In genomic region chr20:36209921-36210320, GRCh38 we compare ENCODE assay signal across 16 cellular contexts. TPM values are rescaled to one million over a fixed set of nuclear protein-coding genes. Genes with fewer than 3 reads are reported as not detected.
DNase-seq lines count a peak whose midpoint lies in the region; ATAC-seq and TF ChIP-seq lines count a peak whose summit lies in the region.
"Had no signal": no experiment of that assay in that cellular context is flagged by ENCODE, and none has a peak within 500 bp of the region (broad histone marks: within the 10 kb centered on the region; RNA-seq: fewer than 3 reads in every experiment).

No MANE protein-coding gene starts in this region.

- CTCF ChIA-PET in HEK293T (lab: Yijun Ruan, JAX), result no interaction called here

- H3K4me3 Mint-ChIP-seq in nephron (no peak overlapping the region), type B pancreatic cell (no peak overlapping the region)
- H3K4me3 Mint-ChIP-seq: CD4-positive, alpha-beta memory T cell; H9; HFFc6 had no signal

- H3K4me1 Mint-ChIP-seq in nephron, result peaks cover 15% of the 10 kb centered on the region
- peaks cover 10% of the 10 kb centered on the region for H3K4me1 Mint-ChIP-seq in type B pancreatic cell (ENCODE audit: unreplicated experiment)
- H3K4me1 Mint-ChIP-seq: CD4-positive, alpha-beta memory T cell had no signal

- no peak overlapping the region for H3K4me3 ChIP-seq in RWPE2 (ENCODE audit: severe bottlenecking)
- H3K4me3 ChIP-seq: GM23248 had no signal

- no peaks in the 10 kb centered on the region for H3K36me3 ChIP-seq in RWPE2 (ENCODE audit: low read depth)

- H3K4me1 ChIP-seq in RWPE2 (ENCODE audit: insufficient read depth, poor library complexity, severe bottlenecking), result no peaks in the 10 kb centered on the region

- H3K9me3 ChIP-seq in RWPE2 (ENCODE audit: severe bottlenecking), result no peaks in the 10 kb centered on the region

- no peak overlapping the region for H3K27ac ChIP-seq in RWPE2 (ENCODE audit: poor library complexity, severe bottlenecking)
- H3K27ac ChIP-seq: GM23248 had no signal

- H3K27ac Mint-ChIP-seq in nephron (peak overlapping the region; percentile 12 to 77 (median 67)), type B pancreatic cell (peak overlapping the region; percentile 24)
- H3K27ac Mint-ChIP-seq: CD4-positive, alpha-beta memory T cell; H9; HFFc6 had no signal

- peaks cover 3% of the 10 kb centered on the region for H3K27me3 Mint-ChIP-seq in nephron (ENCODE audit: low read depth)
- no peaks in the 10 kb centered on the region for H3K27me3 Mint-ChIP-seq in type B pancreatic cell

- no peak for ATAC-seq in RWPE2 (ENCODE audit: low read depth)
- ATAC-seq in HG03469 (IDR thresholded peaks at IDR 0.05; ENCODE audit: unreplicated experiment), result no peak
- ATAC-seq: HCT116 had no signal

- no peaks in the 10 kb centered on the region for H3K27me3 ChIP-seq in RWPE2 (ENCODE audit: insufficient read depth, poor library complexity, severe bottlenecking)

- POLR2A ChIA-PET in HEK293T (lab: Yijun Ruan, JAX), result no interaction called here

- H3K36me3 Mint-ChIP-seq in nephron (ENCODE audit: low read depth), result peaks cover 34% of the 10 kb centered on the region
- H3K36me3 Mint-ChIP-seq in type B pancreatic cell, result peaks cover 3% of the 10 kb centered on the region
- H3K36me3 Mint-ChIP-seq: CD4-positive, alpha-beta memory T cell had no signal

- no peak for TF ChIP-seq CTCF in RWPE2 (IDR thresholded peaks at IDR 0.05; ENCODE audit: poor library complexity, severe bottlenecking)
- TF ChIP-seq CTCF in nephron (IDR thresholded peaks at IDR 0.05; ENCODE audit: unreplicated experiment in 3 of 3), result no peak
- no peak for TF ChIP-seq CTCF in type B pancreatic cell (conservative IDR thresholded peaks at IDR 0.05)

- DNase-seq in RWPE2 (ENCODE audit: low spot score) (peak; percentile 78), type B pancreatic cell (ENCODE audit: extremely low spot score, unreplicated experiment) (no peak), HEK293T (ENCODE audit: extremely low spot score) (no peak)
- no peak for DNase-seq in stimulated activated CD4-positive, alpha-beta T cell treated with anti-CD3 and anti-CD28 coated beads, Interleukin-12 subunit alpha, Interleukin-12 subunit beta, amount 100 ng/mL, for 4 hours
- DNase-seq: C1 segment of cervical spinal cord; Calu3; CD4-positive, alpha-beta memory T cell; COR-L47; DMS79 treated with DMSO at 0.1 percent for 48 hours; GF-D8; GM23248; H9; HFFc6 had no signal

- H3K9me3 Mint-ChIP-seq in nephron (no peaks in the 10 kb centered on the region), type B pancreatic cell (no peaks in the 10 kb centered on the region)
- H3K9me3 Mint-ChIP-seq: CD4-positive, alpha-beta memory T cell; H9; HFFc6 had no signal

TF ChIP-seq in HEK293T, 16 proteins besides CTCF, POLR2A, EP300 and RAD21:
- TF ChIP-seq HDGF (IDR thresholded peaks at IDR 0.05; ENCODE audit: borderline replicate concordance) (no peak), BHLHE40 (IDR thresholded peaks at IDR 0.05; ENCODE audit: borderline replicate concordance) (no peak), NFRKB (IDR thresholded peaks at IDR 0.05) (no peak), ELF4 (IDR thresholded peaks at IDR 0.05) (no peak), FOXA1 (IDR thresholded peaks at IDR 0.05) (no peak), FOXM1 (IDR thresholded peaks at IDR 0.05; ENCODE audit: borderline replicate concordance) (no peak), PKNOX1 (IDR thresholded peaks at IDR 0.05) (no peak), L3MBTL2 (conservative IDR thresholded peaks at IDR 0.05) (no peak), SP1 (IDR thresholded peaks at IDR 0.05) (no peak), TARDBP (IDR thresholded peaks at IDR 0.05) (no peak), LEF1 (IDR thresholded peaks at IDR 0.05; ENCODE audit: borderline replicate concordance) (no peak), FOXK2 (IDR thresholded peaks at IDR 0.05) (no peak)

RNA-seq across cellular contexts. Expression of gene AAR2, which starts 26.4 kb away (rescaled TPM):
- 23.8 and 27.0 TPM in 2 replicates for total RNA-seq in type B pancreatic cell (ENCODE audit: low replicate concordance)

RNA-seq across cellular contexts. Expression of gene EPB41L1, which starts 55.4 kb away (rescaled TPM):
- total RNA-seq in type B pancreatic cell (ENCODE audit: low replicate concordance), result 62.7 and 68.1 TPM in 2 replicates
